In genomic region chr6:33787336-33787953, GRCh38 we compare ENCODE assay signal across 9 cellular contexts. TPM values are rescaled to one million over a fixed set of nuclear protein-coding genes. Genes with fewer than 3 reads are reported as not detected.
DNase-seq lines count a peak whose midpoint lies in the region; FAIRE-seq and TF ChIP-seq lines count a peak whose summit lies in the region.
"Had no signal": no experiment of that assay in that cellular context is flagged by ENCODE, and none has a peak within 500 bp of the region (broad histone marks: within the 10 kb centered on the region; RNA-seq: fewer than 3 reads in every experiment).

No MANE protein-coding gene starts in this region.

- H3K4me3 ChIP-seq in bronchial epithelial cell (ENCODE audit: low read depth, low read length) (peak overlapping the region; percentile 59), mucosa of stomach (ENCODE audit: low read length) (peak overlapping the region; percentile 28)

- peaks cover 20% of the 10 kb centered on the region for H3K4me1 ChIP-seq in mucosa of stomach (ENCODE audit: control insufficient read depth, insufficient read depth, low read length)

- intact Hi-C loops in head of caudate nucleus (cut with DNase I), result no loop called here

- peak overlapping the region; percentile 95 for H3K9ac ChIP-seq in mucosa of stomach (ENCODE audit: low read length)

- no peaks in the 10 kb centered on the region for H3K9me3 Mint-ChIP-seq in IgD-negative memory B cell

- DNase-seq in AG08396 (ENCODE audit: low spot score), result peak; percentile 57
- peak; percentile 44 for DNase-seq in bronchial epithelial cell (ENCODE audit: low read depth)
- DNase-seq in amygdala (lab: John Stamatoyannopoulos, UW), result no peak
- DNase-seq in hippocampal formation (lab: John Stamatoyannopoulos, UW), result no peak
- DNase-seq in occipital lobe (lab: John Stamatoyannopoulos, UW), result no peak
- DNase-seq in head of caudate nucleus, result no peak

- H3K27ac Mint-ChIP-seq in IgD-negative memory B cell, result peak overlapping the region; percentile 71 to 95 (median 88)

- no peak for FAIRE-seq in bronchial epithelial cell (lab: Jason Lieb, UNC)

- no peaks in the 10 kb centered on the region for H3K27me3 Mint-ChIP-seq in IgD-negative memory B cell

- peak overlapping the region; percentile 86 to 95 (median 90) for H3K4me3 Mint-ChIP-seq in IgD-negative memory B cell

- no peak for TF ChIP-seq CTCF in bronchial epithelial cell (IDR thresholded peaks at IDR 0.05; ENCODE audit: insufficient read depth, low read length, severe bottlenecking)

- peaks cover 32 to 49% (median 34%) of the 10 kb centered on the region in 3 donors for H3K4me1 Mint-ChIP-seq in IgD-negative memory B cell

- H3K9me3 ChIP-seq in mucosa of stomach (ENCODE audit: control insufficient read depth, low read length), result no peaks in the 10 kb centered on the region

- H3K27me3 ChIP-seq in bronchial epithelial cell (ENCODE audit: control insufficient read depth, insufficient read depth, low read length), result no peaks in the 10 kb centered on the region
- peaks cover 11% of the 10 kb centered on the region for H3K27me3 ChIP-seq in mucosa of stomach (ENCODE audit: control insufficient read depth, insufficient read depth, low read length)

- H3K36me3 Mint-ChIP-seq in IgD-negative memory B cell, result no peaks in the 10 kb centered on the region

- peaks cover 18% of the 10 kb centered on the region for H3K36me3 ChIP-seq in bronchial epithelial cell (ENCODE audit: control insufficient read depth, insufficient read depth, low read length)
- H3K36me3 ChIP-seq in mucosa of stomach (ENCODE audit: control insufficient read depth, insufficient read depth, low read length), result peaks cover 6% of the 10 kb centered on the region

RNA-seq across cellular contexts. Expression of gene LEMD2, which starts 1.5 kb away (rescaled TPM):
- polyA plus RNA-seq in IgD-negative memory B cell, result 37.7 TPM
- total RNA-seq in bronchial epithelial cell (62.6 and 66.9 TPM in 2 replicates), occipital lobe (31.8 TPM)

RNA-seq across cellular contexts. Expression of gene MLN, which starts 16.4 kb away (rescaled TPM):
- not detected for polyA plus RNA-seq in IgD-negative memory B cell
- not detected in 2 replicates for total RNA-seq in bronchial epithelial cell
- not detected for total RNA-seq in occipital lobe
- total RNA-seq: myocyte had no signal

RNA-seq across cellular contexts. Expression of gene IP6K3, which starts 40.7 kb away (rescaled TPM):
- not detected for polyA plus RNA-seq in IgD-negative memory B cell
- total RNA-seq in bronchial epithelial cell (under 0.01 and 0.13 TPM in 2 replicates), occipital lobe (not detected)

Comparison
In these comparisons a context has a peak if more than half of its experiments do, and no peak if none do; other contexts are left out.
1. DNase-seq: peak in AG08396 (single experiment) and bronchial epithelial cell (single experiment); none in amygdala (0 of 56), hippocampal formation (0 of 2), occipital lobe (single experiment) and head of caudate nucleus (0 of 42).